Comparison of ENCODE assay signal across 20 cellular contexts in the genomic region with DNA sequence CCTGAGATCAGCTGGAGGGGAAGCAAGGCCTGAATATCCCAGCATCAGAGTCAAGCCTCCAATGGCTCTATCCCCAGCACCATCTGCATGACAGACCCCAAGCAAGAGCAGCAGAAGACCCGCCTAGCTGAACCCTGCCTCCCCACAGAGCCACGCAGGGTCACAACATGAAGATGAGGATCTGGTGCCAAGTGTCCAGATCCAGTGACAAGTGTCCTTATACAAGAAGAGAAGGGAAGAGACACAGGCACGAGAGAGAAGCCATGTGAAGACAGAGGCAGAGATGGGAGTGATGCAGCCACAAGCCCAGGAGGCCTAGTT.
A peak's percentile ranks its signal among the peaks of the same experiment; 100 is the strongest.
DNase-seq lines count a peak whose midpoint lies in the region; ATAC-seq and TF ChIP-seq lines count a peak whose summit lies in the region.
"Had no signal": no experiment of that assay in that cellular context is flagged by ENCODE, and none has a peak within 500 bp of the region (broad histone marks: within the 10 kb centered on the region; RNA-seq: fewer than 3 reads in every experiment).

No MANE protein-coding gene starts in this region.

- no peaks in the 10 kb centered on the region for H3K27me3 ChIP-seq in BLaER1
- H3K27me3 ChIP-seq in RWPE2 (ENCODE audit: insufficient read depth, poor library complexity, severe bottlenecking), result no peaks in the 10 kb centered on the region
- H3K27me3 ChIP-seq: Peyer's patch had no signal

- peak overlapping the region; percentile 91 for H3K27ac Mint-ChIP-seq in stimulated activated memory B cell treated with anti-CD40 and anti-IgM and Interleukin-4, amounts not matched to agents 10 μg/mL and 1 μg/mL and 100 μg/mL, for 72 hours

- peaks cover under 1% of the 10 kb centered on the region; the same call in 1 of the 2 replicates for H3K36me3 ChIP-seq in BLaER1
- no peaks in the 10 kb centered on the region for H3K36me3 ChIP-seq in RWPE2 (ENCODE audit: low read depth)
- H3K36me3 ChIP-seq: Peyer's patch had no signal

- H3K9me3 Mint-ChIP-seq in stimulated activated memory B cell treated with anti-CD40 and anti-IgM and Interleukin-4, amounts not matched to agents 10 μg/mL and 1 μg/mL and 100 μg/mL, for 72 hours, result no peaks in the 10 kb centered on the region

- H3K27me3 Mint-ChIP-seq in stimulated activated memory B cell treated with anti-CD40 and anti-IgM and Interleukin-4, amounts not matched to agents 10 μg/mL and 1 μg/mL and 100 μg/mL, for 72 hours, result no peaks in the 10 kb centered on the region

- DNase-seq in RWPE2 (ENCODE audit: low spot score), result no peak
- peak; percentile 51 for DNase-seq in islet precursor cell
- no peak for DNase-seq in activated CD4-positive, alpha-beta T cell treated with anti-CD3 and anti-CD28 coated beads for 4 hours
- DNase-seq: Calu3; CD8-positive, alpha-beta memory T cell; DMS153; GDM1; Kasumi-1; NCI-H1694; NCI-H2081; NCI-H2171; NCI-H524 treated with DMSO at 0.1 percent for 48 hours; NCI-H82 had no signal

- ATAC-seq in RWPE2 (ENCODE audit: low read depth) (no peak), HG03342 (IDR thresholded peaks at IDR 0.05; ENCODE audit: unreplicated experiment) (no peak), HG03280 (IDR thresholded peaks at IDR 0.05; ENCODE audit: unreplicated experiment) (no peak)
- ATAC-seq in stimulated activated memory B cell treated with anti-CD40 and anti-IgM and Interleukin-4, amounts not matched to agents 10 μg/mL and 1 μg/mL and 100 μg/mL, for 72 hours, result no peak
- ATAC-seq: Right ventricle myocardium inferior had no signal

- no peak overlapping the region for H3K9ac ChIP-seq in BLaER1

- TF ChIP-seq CTCF in RWPE2 (IDR thresholded peaks at IDR 0.05; ENCODE audit: poor library complexity, severe bottlenecking), result no peak

- H3K4me1 ChIP-seq in BLaER1 (peaks cover 74% of the 10 kb centered on the region), RWPE2 (ENCODE audit: insufficient read depth, poor library complexity, severe bottlenecking) (no peaks in the 10 kb centered on the region)
- H3K4me1 ChIP-seq: Peyer's patch had no signal

- peak overlapping the region; percentile 72; the same call in 1 of the 2 replicates for H3K4me2 ChIP-seq in BLaER1

- no peaks in the 10 kb centered on the region for H4K20me1 ChIP-seq in BLaER1

- peaks cover 11% of the 10 kb centered on the region for H3K9me3 ChIP-seq in BLaER1
- no peaks in the 10 kb centered on the region for H3K9me3 ChIP-seq in RWPE2 (ENCODE audit: severe bottlenecking)
- H3K9me3 ChIP-seq: Peyer's patch had no signal

- peak overlapping the region; percentile 26; the same call in 1 of the 2 replicates for H3K27ac ChIP-seq in BLaER1
- H3K27ac ChIP-seq in RWPE2 (ENCODE audit: poor library complexity, severe bottlenecking), result peak overlapping the region; percentile 17
- H3K27ac ChIP-seq: C4-2B, Peyer's patch had no signal

- H3K4me3 ChIP-seq in BLaER1 (no peak overlapping the region), RWPE2 (ENCODE audit: severe bottlenecking) (no peak overlapping the region)
- H3K4me3 ChIP-seq: Peyer's patch had no signal

- no peak overlapping the region for H3K4me3 Mint-ChIP-seq in stimulated activated memory B cell treated with anti-CD40 and anti-IgM and Interleukin-4, amounts not matched to agents 10 μg/mL and 1 μg/mL and 100 μg/mL, for 72 hours
- H3K4me3 Mint-ChIP-seq: CD8-positive, alpha-beta memory T cell had no signal

- peaks cover 75% of the 10 kb centered on the region for H3K4me1 Mint-ChIP-seq in stimulated activated memory B cell treated with anti-CD40 and anti-IgM and Interleukin-4, amounts not matched to agents 10 μg/mL and 1 μg/mL and 100 μg/mL, for 72 hours
- H3K4me1 Mint-ChIP-seq: CD8-positive, alpha-beta memory T cell had no signal

- H3K36me3 Mint-ChIP-seq in stimulated activated memory B cell treated with anti-CD40 and anti-IgM and Interleukin-4, amounts not matched to agents 10 μg/mL and 1 μg/mL and 100 μg/mL, for 72 hours, result peaks cover 74% of the 10 kb centered on the region
